In the genomic region with DNA sequence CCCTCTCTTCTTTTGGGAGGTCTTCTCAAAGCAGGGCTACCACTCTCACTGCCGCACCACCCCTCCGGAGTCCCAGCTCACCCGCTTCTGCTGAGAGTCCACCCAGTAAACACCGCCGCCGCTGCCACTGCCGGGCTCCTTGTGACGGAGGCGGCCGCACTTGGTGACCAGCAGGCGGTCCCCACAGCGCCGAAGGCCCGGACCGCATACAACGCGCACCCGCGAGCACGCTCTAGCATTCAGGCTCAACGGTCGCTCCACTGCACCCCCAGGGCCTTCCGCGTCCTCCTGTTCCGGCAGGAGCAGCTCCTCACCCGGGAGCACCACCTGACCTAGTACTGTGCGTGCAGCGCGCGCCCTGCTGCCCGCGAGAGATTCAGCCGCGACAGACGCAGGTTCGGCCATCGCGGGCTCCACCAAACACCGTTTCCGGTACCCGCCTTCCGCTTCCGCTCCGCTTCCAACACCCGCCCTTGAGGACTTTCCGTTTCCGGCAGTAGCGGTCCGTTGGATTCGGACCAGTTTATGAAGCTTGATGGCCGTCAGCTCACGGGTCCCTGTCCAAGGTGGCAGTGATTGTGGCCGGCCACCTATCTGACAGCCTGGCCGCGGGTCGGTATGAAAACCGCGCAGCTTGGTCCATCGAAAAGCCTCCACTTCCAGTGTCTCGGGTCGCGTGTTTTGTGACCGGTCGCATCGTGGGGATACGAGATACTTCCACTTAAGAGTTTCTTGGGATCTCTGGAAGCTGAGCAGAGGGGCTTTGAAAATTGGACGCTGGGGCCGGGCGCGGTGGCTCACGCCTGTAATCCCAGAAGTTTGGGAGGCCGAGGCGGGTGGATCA, we compare ENCODE assay signal across 8 cellular contexts. TPM values are rescaled to one million over a fixed set of nuclear protein-coding genes. Genes with fewer than 3 reads are reported as not detected.
DNase-seq lines count a peak whose midpoint lies in the region; ATAC-seq and TF ChIP-seq lines count a peak whose summit lies in the region.

Gene EXOSC3 (minus strand): TSS at position 425 of the 844 bp plus-strand sequence. CDS start 20 bp downstream, at position 405.

- no peak within 1 kb of the TSS for H3K9ac ChIP-seq in parathyroid adenoma

- peak; percentile 91 for DNase-seq in GM10266 (ENCODE audit: extremely low spot score)
- DNase-seq in NCI-H1048 (lab: John Stamatoyannopoulos, UW), result peak; percentile 43
- peak; percentile 84 for DNase-seq in SKM-1 (lab: John Stamatoyannopoulos, UW; ENCODE audit: unreplicated experiment)
- peak; percentile 95 for DNase-seq in Right ventricle myocardium inferior (ENCODE audit: missing footprints)
- DNase-seq in tibial nerve (ENCODE audit: low spot score in 2 of 2), result peak; percentile 71 to 81

- H3K4me2 ChIP-seq in parathyroid adenoma (ENCODE audit: low read length), result peak within 1 kb of the TSS; percentile 67

- peak in 1 of 2 donors; percentile 87 for TF ChIP-seq EP300 in tibial nerve (IDR thresholded peaks at IDR 0.05)

- peak within 1 kb of the TSS; percentile 96 for H3K27ac Mint-ChIP-seq in activated naive CD8-positive, alpha-beta T cell

- H3K79me2 ChIP-seq in parathyroid adenoma, result no peaks in the 10 kb centered on the region

- H2AFZ ChIP-seq in parathyroid adenoma, result peak within 1 kb of the TSS; percentile 99

- no peaks in the 10 kb centered on the region for H3K27me3 Mint-ChIP-seq in activated naive CD8-positive, alpha-beta T cell

- ATAC-seq in HG02571 (IDR thresholded peaks at IDR 0.05; ENCODE audit: unreplicated experiment) (peak; percentile 92), Right ventricle myocardium inferior (peak; percentile 96)

- H3K4me1 Mint-ChIP-seq in activated naive CD8-positive, alpha-beta T cell (ENCODE audit: low read depth), result peaks cover 36% of the 10 kb centered on the region

- H3K27ac ChIP-seq in parathyroid adenoma (peak within 1 kb of the TSS; percentile 70), tibial nerve (peak within 1 kb of the TSS; percentile 2 to 86 (median 76))

- no peak for TF ChIP-seq CTCF in GM10266 (IDR thresholded peaks at IDR 0.05; ENCODE audit: control insufficient read depth, insufficient read depth, low read depth, missing control alignments)
- TF ChIP-seq CTCF in parathyroid adenoma (IDR thresholded peaks at IDR 0.05), result no peak
- TF ChIP-seq CTCF in tibial nerve (IDR thresholded peaks at IDR 0.05), result no peak

- no peaks in the 10 kb centered on the region for H3K9me3 Mint-ChIP-seq in activated naive CD8-positive, alpha-beta T cell (ENCODE audit: low read depth)

- 1% methylated on average over 17 to 69 of the region's 73 CpGs for WGBS in tibial nerve, 2 donors

- no peaks in the 10 kb centered on the region for H3K27me3 ChIP-seq in parathyroid adenoma (ENCODE audit: control insufficient read depth, insufficient read depth, low read length)
- H3K27me3 ChIP-seq in tibial nerve, result peaks cover 0 to 9% of the 10 kb centered on the region in 2 donors

- peak within 1 kb of the TSS; percentile 97 for H3K4me3 Mint-ChIP-seq in activated naive CD8-positive, alpha-beta T cell

- intact Hi-C loops in Right ventricle myocardium inferior (cut with DNase I), result loop anchor here (2.0 to 10.0 kb wide), 4 partner anchors 16 to 610 kb away; partner anchors contain the start of genes ALDH1B1, DCAF10, FBXO10 and TOMM5

- TF ChIP-seq POLR2A in tibial nerve (IDR thresholded peaks at IDR 0.05), result peak in 1 of 2 donors; percentile 45

- H3K4me1 ChIP-seq in parathyroid adenoma, result no peaks in the 10 kb centered on the region
- H3K4me1 ChIP-seq in tibial nerve, result peaks cover 0 to 30% (median 10%) of the 10 kb centered on the region in 4 donors

- H3K9me3 ChIP-seq in parathyroid adenoma (ENCODE audit: control insufficient read depth, low read length), result no peaks in the 10 kb centered on the region
- H3K9me3 ChIP-seq in tibial nerve, result no peaks in the 10 kb centered on the region

- H3K36me3 ChIP-seq in parathyroid adenoma (ENCODE audit: control insufficient read depth, insufficient read depth, low read length) (no peaks in the 10 kb centered on the region), tibial nerve (peaks cover 0 to 41% (median 4%) of the 10 kb centered on the region in 3 donors)

- H3K36me3 Mint-ChIP-seq in activated naive CD8-positive, alpha-beta T cell, result peaks cover 9% of the 10 kb centered on the region

- H3K4me3 ChIP-seq in parathyroid adenoma (ENCODE audit: low read depth, low read length), result peak within 1 kb of the TSS; percentile 71
- H3K4me3 ChIP-seq in tibial nerve, result peak within 1 kb of the TSS; percentile 63 to 97 (median 88)

RNA-seq across cellular contexts. Expression of gene EXOSC3, which starts in this region (rescaled TPM):
- total RNA-seq in Right ventricle myocardium inferior (17.0 TPM), tibial nerve (10 to 100 TPM; 23.4 to 59.9 (median 39.3) TPM)

Comparison
In these comparisons a context has a peak if more than half of its experiments do, and no peak if none do; other contexts are left out.
1. Peak in every context shown above with its lines: DNase-seq, ATAC-seq, H3K4me3 ChIP-seq and H3K27ac ChIP-seq.
2. DNase-seq: peak in every context shown above with its lines; median percentile 95 in Right ventricle myocardium inferior; 91 in GM10266; 84 in SKM-1; 76 in tibial nerve; 43 in NCI-H1048.